ENCODE assay signal across 15 cellular contexts in the genomic region with DNA sequence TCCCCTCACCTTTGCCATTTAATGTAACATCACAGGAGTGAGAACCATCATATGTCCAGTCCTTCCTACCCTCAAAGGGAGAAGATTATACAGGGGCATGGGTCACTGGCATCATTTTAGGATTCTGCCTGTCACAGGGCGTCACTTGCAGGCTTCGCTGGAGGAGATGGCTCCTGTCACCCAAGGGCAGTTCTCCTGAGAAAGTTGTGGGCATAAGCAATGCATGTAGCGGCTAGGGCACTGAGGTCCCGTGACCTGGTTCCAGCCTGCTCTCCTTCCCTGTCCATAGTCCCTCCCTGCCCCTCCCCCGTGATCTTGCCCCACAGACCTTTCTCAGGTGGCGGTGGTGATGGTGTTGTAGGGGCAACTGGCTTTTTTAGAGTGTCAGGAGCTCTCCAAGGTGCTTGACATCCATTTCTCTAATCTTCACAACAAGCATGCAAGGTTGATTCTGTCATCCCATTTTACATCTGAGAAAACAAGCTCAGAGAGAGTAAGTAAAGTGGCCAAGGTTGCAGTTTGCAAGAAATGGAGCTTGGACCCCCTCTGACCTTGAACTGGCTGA.
DNase-seq lines count a peak whose midpoint lies in the region; ATAC-seq, FAIRE-seq and TF ChIP-seq lines count a peak whose summit lies in the region.
"Had no signal": no experiment of that assay in that cellular context is flagged by ENCODE, and none has a peak within 500 bp of the region (broad histone marks: within the 10 kb centered on the region; RNA-seq: fewer than 3 reads in every experiment).

No MANE protein-coding gene starts in this region.

- H3K27ac ChIP-seq in GM23248 (no peak overlapping the region), K562 (ENCODE audit: extremely low read depth, low read depth, low read length) (no peak overlapping the region), mesendoderm (ENCODE audit: low read depth, low read length) (no peak overlapping the region)

- H3K9ac ChIP-seq in GM23248 (no peak overlapping the region), K562 (ENCODE audit: insufficient read depth in 1 of 2, low read depth in 2 of 2, low read length in 2 of 2) (no peak overlapping the region), mesendoderm (ENCODE audit: low read length) (no peak overlapping the region)

- H2BK5ac ChIP-seq in mesendoderm (ENCODE audit: low read length) = no peak overlapping the region

- no peaks in the 10 kb centered on the region for H3K9me2 ChIP-seq in GM23248 (ENCODE audit: insufficient read depth)

- H3K56ac ChIP-seq in mesendoderm (ENCODE audit: low read length) = no peak overlapping the region

- TF ChIP-seq POLR2A in K562 (conservative IDR thresholded peaks at IDR 0.05) = no peak

- no peak overlapping the region for H3K18ac ChIP-seq in mesendoderm (ENCODE audit: low read length)

- H3K9me1 ChIP-seq in K562 (ENCODE audit: control insufficient read depth, insufficient read depth, low read length) = no peaks in the 10 kb centered on the region

- 60 to 67% methylated on average over 6 of the region's 6 CpGs for WGBS in GM23248 (ENCODE audit: low coverage in 1 of 2, low lambda C conversion rate in 2 of 2, missing lambda C conversion rate in 2 of 2), 2 experiments
- WGBS in K562 (ENCODE audit: insufficient coverage, low coverage, missing lambda C conversion rate) = 2% methylated on average over 6 of the region's 6 CpGs
- no CpG with 5 or more reads among the region's 6 CpGs for WGBS in mesendoderm (ENCODE audit: extremely low coverage, insufficient coverage, low lambda C conversion rate)

- H3K4me2 ChIP-seq in GM23248 (ENCODE audit: unreplicated experiment) (no peak overlapping the region), K562 (ENCODE audit: insufficient read depth, low read length) (no peak overlapping the region), mesendoderm (ENCODE audit: low read length) (no peak overlapping the region)

- H2AFZ ChIP-seq in GM23248 (no peak overlapping the region), K562 (ENCODE audit: low read depth, low read length) (no peak overlapping the region)

- no peaks in the 10 kb centered on the region for H4K20me1 ChIP-seq in GM23248 (ENCODE audit: insufficient read depth)
- H4K20me1 ChIP-seq in K562 (replicated peaks; ENCODE audit: control insufficient read depth, insufficient read depth, low read length) = no peaks in the 10 kb centered on the region

- no peak overlapping the region for H2AK5ac ChIP-seq in mesendoderm (ENCODE audit: low read length)

- FAIRE-seq in K562 (lab: Jason Lieb, UNC) = no peak

- H2BK120ac ChIP-seq in mesendoderm (ENCODE audit: low read depth, low read length) = no peak overlapping the region

- no peak for TF ChIP-seq EP300 in K562 (IDR thresholded peaks at IDR 0.05; ENCODE audit: low read length)

- H3K9me3 ChIP-seq in GM23248 (ENCODE audit: low read depth) (no peaks in the 10 kb centered on the region), K562 (replicated peaks; ENCODE audit: control insufficient read depth, insufficient read depth, low read depth, low read length) (no peaks in the 10 kb centered on the region)
- H3K9me3 ChIP-seq: BE2C had no signal

- no peak overlapping the region for H4K8ac ChIP-seq in mesendoderm (ENCODE audit: low read depth, low read length)

- no peaks in the 10 kb centered on the region for H3K79me1 ChIP-seq in mesendoderm (ENCODE audit: low read length)

- no peak overlapping the region for H2BK15ac ChIP-seq in mesendoderm (replicated peaks; ENCODE audit: low read depth)

- no peak for TF ChIP-seq RAD21 in K562 (CRISPR knock-in tag; conservative IDR thresholded peaks at IDR 0.05 in 1 of 2, IDR thresholded peaks at IDR 0.05 in 1 of 2)

- H3K27me3 ChIP-seq in GM23248 (replicated peaks; ENCODE audit: insufficient read depth) (no peaks in the 10 kb centered on the region; the same call in 1 of the 2 replicates), K562 (ENCODE audit: control insufficient read depth in 2 of 2, insufficient read depth in 2 of 2, low read length in 2 of 2) (peaks cover 2 to 14% of the 10 kb centered on the region in 2 experiments; a peak in 2 of 5 replicates), mesendoderm (ENCODE audit: insufficient read depth, low read length, poor library complexity) (no peaks in the 10 kb centered on the region)
- H3K27me3 ChIP-seq: BE2C had no signal

- no TSS peak for BruUV-seq in K562 (replicated peaks; lab: Mats Ljungman, UMichigan)

- H3K4me1 ChIP-seq in GM23248 (ENCODE audit: insufficient read depth) = no peaks in the 10 kb centered on the region
- no peaks in the 10 kb centered on the region for H3K4me1 ChIP-seq in K562 (replicated peaks in 1 of 2; ENCODE audit: control insufficient read depth in 2 of 2, insufficient read depth in 2 of 2, low read length in 2 of 2)
- H3K4me1 ChIP-seq in mesendoderm (ENCODE audit: control insufficient read depth, low read depth, low read length) = no peaks in the 10 kb centered on the region
- H3K4me1 ChIP-seq: BE2C had no signal

- no peak for ATAC-seq in K562
- no peak for ATAC-seq in GM21515 (IDR thresholded peaks at IDR 0.05; ENCODE audit: unreplicated experiment)

- no peaks in the 10 kb centered on the region for H3K36me3 ChIP-seq in GM23248 (ENCODE audit: low read depth)
- H3K36me3 ChIP-seq in K562 (ENCODE audit: control insufficient read depth, insufficient read depth, low read length) = no peaks in the 10 kb centered on the region
- H3K36me3 ChIP-seq in mesendoderm (ENCODE audit: control insufficient read depth, insufficient read depth, low read length) = no peaks in the 10 kb centered on the region
- H3K36me3 ChIP-seq: BE2C had no signal

- peak; percentile 3 for DNase-seq in GM23248
- peak; percentile 9 for DNase-seq in Jurkat, Clone E6-1 (ENCODE audit: low read depth, low spot score)
- no peak for DNase-seq in K562 (ENCODE audit: extremely low read depth in 1 of 4, low spot score in 3 of 4)
- peak; percentile 31 for DNase-seq in mesendoderm
- DNase-seq in activated CD4-positive, CD25-positive, alpha-beta regulatory T cell treated with anti-CD3 and anti-CD28 coated beads, Interleukin-2, amount 50 U/mL, for 72 hours = no peak
- no peak for DNase-seq in NCI-H1417 (lab: John Stamatoyannopoulos, UW)
- DNase-seq: BE2C; CD4-positive, alpha-beta memory T cell; DMS79; GDM1; H9; NCI-H1417 treated with DMSO at 0.1 percent for 48 hours; NCI-H2029 treated with DMSO at 0.1 percent for 48 hours; NCI-H524 had no signal

- in situ Hi-C loops in GM23248 (cut with MboI) (no loop called here), K562 (cut with MboI) (no loop called here)

- H3K79me2 ChIP-seq in GM23248 (ENCODE audit: insufficient read depth) (no peaks in the 10 kb centered on the region), K562 (ENCODE audit: control insufficient read depth, insufficient read depth, low read length) (no peaks in the 10 kb centered on the region), mesendoderm (ENCODE audit: control insufficient read depth, insufficient read depth, low read length) (no peaks in the 10 kb centered on the region)

- H4K5ac ChIP-seq in mesendoderm (ENCODE audit: low read length) = no peak overlapping the region

- POLR2A ChIA-PET in K562 (lab: Yijun Ruan, JAX) = interaction anchor here (0.5 to 1.2 kb wide), 5 partner anchors 9 to 137 kb away, joined by 3 to 6 read pairs (median 4); no protein-coding TSS in a partner anchor

- intact Hi-C loops in K562 (cut with micrococcal nuclease) = no loop called here

- no peak overlapping the region for H3K23ac ChIP-seq in mesendoderm (ENCODE audit: low read length)

- no peak for TF ChIP-seq CTCF in K562 (IDR thresholded peaks at IDR 0.05 in 2 of 3, conservative IDR thresholded peaks at IDR 0.05 in 1 of 3; ENCODE audit: insufficient read depth in 2 of 3, low read depth in 1 of 3, low read length in 3 of 3)

- CTCF ChIA-PET in K562 (lab: Yijun Ruan, JAX; ENCODE audit: low intra/inter-chr PET ratio) = no interaction called here

- no peaks in the 10 kb centered on the region for H3F3A ChIP-seq in GM23248 (ENCODE audit: insufficient read depth)

- no peak overlapping the region for H3K4ac ChIP-seq in mesendoderm (ENCODE audit: low read depth, low read length)

- H3K4me3 ChIP-seq in GM23248 = no peak overlapping the region
- H3K4me3 ChIP-seq in Jurkat, Clone E6-1 (ENCODE audit: low read length) = no peak overlapping the region
- H3K4me3 ChIP-seq in K562 = no peak overlapping the region
- no peak overlapping the region for H3K4me3 ChIP-seq in mesendoderm (ENCODE audit: low read length)

TF ChIP-seq in K562, 482 proteins besides CTCF, POLR2A, EP300 and RAD21:
- TF ChIP-seq ZNF263 (CRISPR knock-in tag; IDR thresholded peaks at IDR 0.05; ENCODE audit: borderline replicate concordance) (no peak), MIER1 (IDR thresholded peaks at IDR 0.05; ENCODE audit: low read depth) (peak; percentile 79; the same call in 1 of the 2 replicates), ZBTB8A (IDR thresholded peaks at IDR 0.05; ENCODE audit: partially characterized antibody) (no peak), EHMT2 (IDR thresholded peaks at IDR 0.05) (peak; percentile 83)
- TF ChIP-seq, protein P1, sequence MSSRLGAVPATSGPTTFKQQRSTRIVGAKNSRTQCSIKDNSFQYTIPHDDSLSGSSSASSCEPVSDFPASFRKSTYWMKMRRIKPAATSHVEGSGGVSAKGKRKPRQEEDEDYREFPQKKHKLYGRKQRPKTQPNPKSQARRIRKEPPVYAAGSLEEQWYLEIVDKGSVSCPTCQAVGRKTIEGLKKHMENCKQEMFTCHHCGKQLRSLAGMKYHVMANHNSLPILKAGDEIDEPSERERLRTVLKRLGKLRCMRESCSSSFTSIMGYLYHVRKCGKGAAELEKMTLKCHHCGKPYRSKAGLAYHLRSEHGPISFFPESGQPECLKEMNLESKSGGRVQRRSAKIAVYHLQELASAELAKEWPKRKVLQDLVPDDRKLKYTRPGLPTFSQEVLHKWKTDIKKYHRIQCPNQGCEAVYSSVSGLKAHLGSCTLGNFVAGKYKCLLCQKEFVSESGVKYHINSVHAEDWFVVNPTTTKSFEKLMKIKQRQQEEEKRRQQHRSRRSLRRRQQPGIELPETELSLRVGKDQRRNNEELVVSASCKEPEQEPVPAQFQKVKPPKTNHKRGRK (tag; IDR thresholded peaks at IDR 0.05) = no peak

Comparison
In these comparisons a context has a peak if more than half of its experiments do, and no peak if none do; other contexts are left out.
1. DNase-seq: peak in GM23248 (single experiment), Jurkat, Clone E6-1 (single experiment) and mesendoderm (single experiment); none in K562 (0 of 4), activated CD4-positive, CD25-positive, alpha-beta regulatory T cell treated with anti-CD3 and anti-CD28 coated beads, Interleukin-2, amount 50 U/mL, for 72 hours (single experiment) and NCI-H1417 (0 of 3).